Comparison of ENCODE assay signal across 11 cellular contexts in the genomic region with DNA sequence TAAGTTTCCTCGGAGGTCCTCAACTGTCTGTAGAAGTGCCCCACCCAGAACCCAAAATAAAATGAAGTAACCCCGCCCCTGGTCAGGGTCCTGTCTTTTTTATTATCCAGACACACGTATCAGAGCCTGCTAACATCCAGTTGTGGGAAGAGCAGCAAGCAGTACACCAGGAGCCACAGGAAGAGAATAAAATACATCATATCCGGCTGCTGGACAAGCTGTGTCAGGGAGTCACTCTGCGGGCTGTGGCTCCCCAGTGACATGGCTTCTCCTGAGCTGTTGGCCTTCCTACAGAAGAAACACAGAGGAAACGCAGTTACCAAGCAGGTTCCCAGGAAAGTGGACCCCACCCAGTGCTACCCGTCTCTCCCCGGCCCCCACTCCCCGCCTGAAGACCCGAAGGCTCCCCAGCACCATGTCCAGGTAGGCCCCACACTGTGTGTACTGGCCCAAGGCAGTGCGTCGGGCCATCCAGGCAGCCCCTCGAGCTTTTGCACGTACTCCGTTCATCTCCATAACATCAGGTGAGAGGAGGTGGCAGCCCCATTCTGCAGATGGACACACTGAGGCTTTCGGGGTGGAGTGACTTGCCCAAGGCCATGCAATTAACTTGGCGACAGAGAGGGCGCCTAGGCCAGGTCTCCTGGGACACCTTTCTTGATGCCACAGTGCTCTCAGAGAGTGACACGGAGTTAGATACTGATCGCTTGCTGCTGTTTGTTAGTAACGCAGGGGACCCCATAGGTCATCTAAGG.
"Had no signal": no experiment of that assay in that cellular context is flagged by ENCODE, and none has a peak within 500 bp of the region (broad histone marks: within the 10 kb centered on the region; RNA-seq: fewer than 3 reads in every experiment).

No MANE protein-coding gene starts in this region.

- H3K4me3 ChIP-seq: ovary, skin epidermis, tibial artery had no signal

- H3K27me3 ChIP-seq: ovary, tibial artery had no signal

- H3K4me1 ChIP-seq: tibial artery had no signal

- ATAC-seq: SK-N-SH treated with all-trans-retinoic acid at 6 μM for 48 hours had no signal

- H3K36me3 ChIP-seq: ovary had no signal

- H3K9me3 ChIP-seq: ovary, tibial artery had no signal

- H3K36me3 Mint-ChIP-seq: activated CD4-positive, alpha-beta memory T cell treated with anti-CD3 and anti-CD28 coated beads for 36 hours had no signal

- H3K4me3 Mint-ChIP-seq: activated CD4-positive, alpha-beta memory T cell treated with anti-CD3 and anti-CD28 coated beads for 36 hours; nephron had no signal

- H3K27ac Mint-ChIP-seq: activated CD4-positive, alpha-beta memory T cell treated with anti-CD3 and anti-CD28 coated beads for 36 hours had no signal

- DNase-seq: activated CD4-positive, alpha-beta memory T cell treated with anti-CD3 and anti-CD28 coated beads for 36 hours; activated naive CD4-positive, alpha-beta T cell; effector CD8-positive, alpha-beta T cell; mammary epithelial cell; ovary; T-helper 2 cell; tibial artery had no signal

- H3K27ac ChIP-seq: epithelial cell of prostate, ovary, skin epidermis, tibial artery had no signal
